1 cellular context compared by ENCODE assay signal in the genomic region with DNA sequence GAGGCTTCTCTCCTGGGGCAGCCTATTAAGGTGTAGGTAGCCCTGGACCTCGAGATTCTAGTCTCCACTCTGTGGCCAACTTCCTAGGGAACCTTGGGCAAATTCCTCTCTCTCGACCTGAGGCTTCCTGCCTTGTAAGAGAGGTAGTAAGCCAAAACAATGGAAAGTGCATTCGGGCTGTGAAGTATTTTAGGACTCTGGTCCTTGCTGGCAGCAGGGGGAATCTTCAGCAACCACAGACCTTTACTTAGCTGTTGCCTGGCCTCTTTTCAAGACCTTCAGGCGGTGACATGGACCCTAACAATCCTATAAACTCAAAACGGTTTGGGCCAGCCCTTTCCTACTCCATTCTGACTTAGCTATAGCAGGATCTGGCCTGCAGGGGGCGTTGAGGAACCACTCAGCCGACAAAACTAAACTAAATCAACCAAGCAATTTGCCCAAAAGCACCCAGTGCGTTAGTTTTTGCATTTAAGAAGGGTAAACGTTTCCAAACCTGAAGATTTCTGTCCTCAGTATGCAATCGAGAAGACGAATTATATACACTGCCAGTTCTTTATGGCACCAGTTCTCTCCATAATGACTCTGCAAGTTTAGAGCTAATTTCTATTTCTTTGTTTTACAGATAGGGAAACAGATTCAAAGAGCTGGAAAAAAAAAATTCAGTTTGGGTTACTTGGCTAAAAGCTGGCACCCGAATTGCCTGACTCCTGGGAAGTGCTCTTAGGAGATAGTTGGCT.
A peak's percentile ranks its signal among the peaks of the same experiment; 100 is the strongest.
TF ChIP-seq lines count a peak whose summit lies in the region.

No MANE protein-coding gene starts in this region.

TF ChIP-seq in H1, 55 proteins besides CTCF, POLR2A, EP300 and RAD21:
- TF ChIP-seq, protein P1, sequence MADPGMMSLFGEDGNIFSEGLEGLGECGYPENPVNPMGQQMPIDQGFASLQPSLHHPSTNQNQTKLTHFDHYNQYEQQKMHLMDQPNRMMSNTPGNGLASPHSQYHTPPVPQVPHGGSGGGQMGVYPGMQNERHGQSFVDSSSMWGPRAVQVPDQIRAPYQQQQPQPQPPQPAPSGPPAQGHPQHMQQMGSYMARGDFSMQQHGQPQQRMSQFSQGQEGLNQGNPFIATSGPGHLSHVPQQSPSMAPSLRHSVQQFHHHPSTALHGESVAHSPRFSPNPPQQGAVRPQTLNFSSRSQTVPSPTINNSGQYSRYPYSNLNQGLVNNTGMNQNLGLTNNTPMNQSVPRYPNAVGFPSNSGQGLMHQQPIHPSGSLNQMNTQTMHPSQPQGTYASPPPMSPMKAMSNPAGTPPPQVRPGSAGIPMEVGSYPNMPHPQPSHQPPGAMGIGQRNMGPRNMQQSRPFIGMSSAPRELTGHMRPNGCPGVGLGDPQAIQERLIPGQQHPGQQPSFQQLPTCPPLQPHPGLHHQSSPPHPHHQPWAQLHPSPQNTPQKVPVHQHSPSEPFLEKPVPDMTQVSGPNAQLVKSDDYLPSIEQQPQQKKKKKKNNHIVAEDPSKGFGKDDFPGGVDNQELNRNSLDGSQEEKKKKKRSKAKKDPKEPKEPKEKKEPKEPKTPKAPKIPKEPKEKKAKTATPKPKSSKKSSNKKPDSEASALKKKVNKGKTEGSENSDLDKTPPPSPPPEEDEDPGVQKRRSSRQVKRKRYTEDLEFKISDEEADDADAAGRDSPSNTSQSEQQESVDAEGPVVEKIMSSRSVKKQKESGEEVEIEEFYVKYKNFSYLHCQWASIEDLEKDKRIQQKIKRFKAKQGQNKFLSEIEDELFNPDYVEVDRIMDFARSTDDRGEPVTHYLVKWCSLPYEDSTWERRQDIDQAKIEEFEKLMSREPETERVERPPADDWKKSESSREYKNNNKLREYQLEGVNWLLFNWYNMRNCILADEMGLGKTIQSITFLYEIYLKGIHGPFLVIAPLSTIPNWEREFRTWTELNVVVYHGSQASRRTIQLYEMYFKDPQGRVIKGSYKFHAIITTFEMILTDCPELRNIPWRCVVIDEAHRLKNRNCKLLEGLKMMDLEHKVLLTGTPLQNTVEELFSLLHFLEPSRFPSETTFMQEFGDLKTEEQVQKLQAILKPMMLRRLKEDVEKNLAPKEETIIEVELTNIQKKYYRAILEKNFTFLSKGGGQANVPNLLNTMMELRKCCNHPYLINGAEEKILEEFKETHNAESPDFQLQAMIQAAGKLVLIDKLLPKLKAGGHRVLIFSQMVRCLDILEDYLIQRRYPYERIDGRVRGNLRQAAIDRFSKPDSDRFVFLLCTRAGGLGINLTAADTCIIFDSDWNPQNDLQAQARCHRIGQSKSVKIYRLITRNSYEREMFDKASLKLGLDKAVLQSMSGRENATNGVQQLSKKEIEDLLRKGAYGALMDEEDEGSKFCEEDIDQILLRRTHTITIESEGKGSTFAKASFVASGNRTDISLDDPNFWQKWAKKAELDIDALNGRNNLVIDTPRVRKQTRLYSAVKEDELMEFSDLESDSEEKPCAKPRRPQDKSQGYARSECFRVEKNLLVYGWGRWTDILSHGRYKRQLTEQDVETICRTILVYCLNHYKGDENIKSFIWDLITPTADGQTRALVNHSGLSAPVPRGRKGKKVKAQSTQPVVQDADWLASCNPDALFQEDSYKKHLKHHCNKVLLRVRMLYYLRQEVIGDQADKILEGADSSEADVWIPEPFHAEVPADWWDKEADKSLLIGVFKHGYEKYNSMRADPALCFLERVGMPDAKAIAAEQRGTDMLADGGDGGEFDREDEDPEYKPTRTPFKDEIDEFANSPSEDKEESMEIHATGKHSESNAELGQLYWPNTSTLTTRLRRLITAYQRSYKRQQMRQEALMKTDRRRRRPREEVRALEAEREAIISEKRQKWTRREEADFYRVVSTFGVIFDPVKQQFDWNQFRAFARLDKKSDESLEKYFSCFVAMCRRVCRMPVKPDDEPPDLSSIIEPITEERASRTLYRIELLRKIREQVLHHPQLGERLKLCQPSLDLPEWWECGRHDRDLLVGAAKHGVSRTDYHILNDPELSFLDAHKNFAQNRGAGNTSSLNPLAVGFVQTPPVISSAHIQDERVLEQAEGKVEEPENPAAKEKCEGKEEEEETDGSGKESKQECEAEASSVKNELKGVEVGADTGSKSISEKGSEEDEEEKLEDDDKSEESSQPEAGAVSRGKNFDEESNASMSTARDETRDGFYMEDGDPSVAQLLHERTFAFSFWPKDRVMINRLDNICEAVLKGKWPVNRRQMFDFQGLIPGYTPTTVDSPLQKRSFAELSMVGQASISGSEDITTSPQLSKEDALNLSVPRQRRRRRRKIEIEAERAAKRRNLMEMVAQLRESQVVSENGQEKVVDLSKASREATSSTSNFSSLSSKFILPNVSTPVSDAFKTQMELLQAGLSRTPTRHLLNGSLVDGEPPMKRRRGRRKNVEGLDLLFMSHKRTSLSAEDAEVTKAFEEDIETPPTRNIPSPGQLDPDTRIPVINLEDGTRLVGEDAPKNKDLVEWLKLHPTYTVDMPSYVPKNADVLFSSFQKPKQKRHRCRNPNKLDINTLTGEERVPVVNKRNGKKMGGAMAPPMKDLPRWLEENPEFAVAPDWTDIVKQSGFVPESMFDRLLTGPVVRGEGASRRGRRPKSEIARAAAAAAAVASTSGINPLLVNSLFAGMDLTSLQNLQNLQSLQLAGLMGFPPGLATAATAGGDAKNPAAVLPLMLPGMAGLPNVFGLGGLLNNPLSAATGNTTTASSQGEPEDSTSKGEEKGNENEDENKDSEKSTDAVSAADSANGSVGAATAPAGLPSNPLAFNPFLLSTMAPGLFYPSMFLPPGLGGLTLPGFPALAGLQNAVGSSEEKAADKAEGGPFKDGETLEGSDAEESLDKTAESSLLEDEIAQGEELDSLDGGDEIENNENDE (IDR thresholded peaks at IDR 0.05; ENCODE audit: insufficient replicate concordance, low read length), result peak; percentile 27
- TF ChIP-seq TAF1 (IDR thresholded peaks at IDR 0.05; ENCODE audit: low read depth, low read length) (peak; percentile 46; the same call in 1 of the 2 replicates), SP4 (IDR thresholded peaks at IDR 0.05; ENCODE audit: low read length) (0 out of 2 replicates have a peak, but pooled peaks have one; percentile 11), TAF7 (optimal IDR thresholded peaks at IDR 0.05; ENCODE audit: borderline replicate concordance, low read depth, low read length) (no peak)
